Comparison of ENCODE assay signal across 4 cellular contexts in genomic region chr1:234795007-234795406, GRCh38.
DNase-seq lines count a peak whose midpoint lies in the region; ATAC-seq and TF ChIP-seq lines count a peak whose summit lies in the region.
"Not testable (repeated sequence)": the region's sequence is repeated elsewhere in the genome, so short reads cannot be mapped to it uniquely, and the experiment has no call there.

No MANE protein-coding gene starts in this region.

- in situ Hi-C loops in transverse colon (cut with MboI; ENCODE audit: low pct_ligation_motif_present in 1 of 4, low pct_unique_long_range_greater_than_20kb in 1 of 4, low sequenced_read_pairs in 3 of 4): not testable (repeated sequence)

- intact Hi-C loops in colonic mucosa (cut with DNase I); left colon (cut with DNase I, micrococcal nuclease); mucosa of descending colon (cut with DNase I, micrococcal nuclease); transverse colon (cut with DNase I; ENCODE audit: low total_unique reads): not testable (repeated sequence)

- TF ChIP-seq CTCF in colonic mucosa (IDR thresholded peaks at IDR 0.05); mucosa of descending colon (IDR thresholded peaks at IDR 0.05); transverse colon (IDR thresholded peaks at IDR 0.05): not testable (repeated sequence)

- H3K4me1 ChIP-seq in colonic mucosa; mucosa of descending colon (ENCODE audit: low read depth); transverse colon: not testable (repeated sequence)

- WGBS in transverse colon (ENCODE audit: low coverage in 1 of 2), 2 donors: 49 to 67% methylated on average over 1 to 2 of the region's 3 CpGs

- DNase-seq in colonic mucosa, left colon, mucosa of descending colon, transverse colon: not testable (repeated sequence)

- not testable (repeated sequence) for H3K27me3 ChIP-seq in colonic mucosa, transverse colon

- TF ChIP-seq EP300 in transverse colon (IDR thresholded peaks at IDR 0.05; ENCODE audit: low read depth): not testable (repeated sequence)

- not testable (repeated sequence) for H3K36me3 ChIP-seq in colonic mucosa; mucosa of descending colon (ENCODE audit: low read depth); transverse colon

- ATAC-seq in left colon (peak; percentile 83), mucosa of descending colon (peak; percentile 81)

- H3K27ac ChIP-seq in colonic mucosa: peak overlapping the region; percentile 48
- peak overlapping the region in 3 of 4 donors; percentile 32 to 53 (median 46) for H3K27ac ChIP-seq in transverse colon

- not testable (repeated sequence) for H3K9me3 ChIP-seq in colonic mucosa, mucosa of descending colon, transverse colon

- TF ChIP-seq POLR2A in transverse colon (IDR thresholded peaks at IDR 0.05): not testable (repeated sequence)

- H3K4me3 ChIP-seq in colonic mucosa, mucosa of descending colon, transverse colon: not testable (repeated sequence)

- not testable (repeated sequence) for H3K9ac ChIP-seq in colonic mucosa (ENCODE audit: low read depth in 2 of 2, low read length in 2 of 2)
